In the genomic region with DNA sequence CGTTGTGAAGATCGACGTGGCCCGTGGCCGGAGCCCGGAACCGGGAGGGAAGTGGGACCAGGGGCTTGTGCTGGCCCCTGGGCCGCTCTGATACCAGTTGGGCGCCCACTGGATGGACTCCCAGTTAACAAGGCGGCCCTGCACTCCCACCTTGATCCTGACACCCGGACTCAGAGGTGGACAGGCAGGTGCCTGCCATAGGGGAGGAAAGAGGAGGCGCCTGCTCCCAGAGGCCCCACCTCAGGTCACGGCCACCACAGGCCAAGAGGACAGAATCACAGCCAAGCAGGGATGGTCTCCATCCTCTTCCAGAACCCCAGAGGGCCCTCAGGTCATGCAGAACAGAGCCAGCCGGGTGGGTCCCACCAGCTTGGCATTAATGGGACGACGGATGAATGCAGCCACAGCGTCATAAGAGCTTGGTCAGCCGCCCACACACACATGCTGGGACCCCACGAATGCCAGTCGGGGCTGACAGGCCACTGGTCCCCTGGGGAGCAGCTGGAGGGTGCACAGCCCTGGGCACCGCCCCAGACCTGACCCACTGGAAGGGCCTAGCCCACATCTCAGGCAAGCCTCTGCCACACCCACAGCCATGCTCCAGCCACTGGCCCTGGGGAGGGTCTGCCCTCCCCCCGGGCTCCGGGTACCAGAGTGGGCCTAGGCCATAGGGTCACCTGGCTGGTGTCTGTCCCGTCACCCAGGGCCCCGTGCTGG, we compare ENCODE assay signal across 1 cellular context.
TF ChIP-seq lines count a peak whose summit lies in the region.

No MANE protein-coding gene starts in this region.

TF ChIP-seq in IMR-90, 13 proteins besides CTCF, POLR2A, EP300 and RAD21:
- TF ChIP-seq BHLHE40 (IDR thresholded peaks at IDR 0.05; ENCODE audit: low read depth, low read length): no peak
